In genomic region chr6:5277589-5277988, GRCh38 we compare ENCODE assay signal across 1 cellular context.
TF ChIP-seq lines count a peak whose summit lies in the region.

No MANE protein-coding gene starts in this region.

TF ChIP-seq in HepG2, 621 proteins besides CTCF, POLR2A, EP300 and RAD21:
- TF ChIP-seq ONECUT2 (CRISPR knock-in tag; IDR thresholded peaks at IDR 0.05), result no peak
- peak; percentile 87 for TF ChIP-seq MAFF (IDR thresholded peaks at IDR 0.05; ENCODE audit: low read depth, low read length)
- peak; percentile 82 to 94 for TF ChIP-seq MAFK (conservative IDR thresholded peaks at IDR 0.05 in 1 of 2, IDR thresholded peaks at IDR 0.05 in 1 of 2; ENCODE audit: low read length in 2 of 2)
